Comparison of ENCODE assay signal across 8 cellular contexts in genomic region chr5:142600611-142601360, GRCh38.
A peak's percentile ranks its signal among the peaks of the same experiment; 100 is the strongest.
DNase-seq lines count a peak whose midpoint lies in the region; ATAC-seq and TF ChIP-seq lines count a peak whose summit lies in the region.

No MANE protein-coding gene starts in this region.

- no peaks in the 10 kb centered on the region for H3K36me3 Mint-ChIP-seq in Calu3 (ENCODE audit: insufficient read depth, unreplicated experiment)

- H3K27me3 ChIP-seq in prostate gland (replicated peaks; ENCODE audit: insufficient read depth), result no peaks in the 10 kb centered on the region

- no peaks in the 10 kb centered on the region for H3K9me3 ChIP-seq in prostate gland

- CTCF ChIA-PET in Calu3 (lab: Charles Lee), result no interaction called here

- BruUV-seq in Calu3 (replicated peaks; lab: Mats Ljungman, UMichigan), result no TSS peak

- no peaks in the 10 kb centered on the region for H3K4me1 ChIP-seq in prostate gland (replicated peaks)

- H3K36me3 ChIP-seq in prostate gland, result no peaks in the 10 kb centered on the region

- TF ChIP-seq CTCF in Calu3 (IDR thresholded peaks at IDR 0.05; ENCODE audit: unreplicated experiment) (no peak), prostate gland (IDR thresholded peaks at IDR 0.05) (no peak)

- H3K4me3 ChIP-seq in prostate gland, result no peak overlapping the region

- no peak for DNase-seq in Calu3
- DNase-seq in SHP77 treated with DMSO at 0.1 percent for 48 hours (lab: John Stamatoyannopoulos, UW), result peak; percentile 55
- DNase-seq in foreskin melanocyte, result peak; percentile 31
- peak; percentile 33 for DNase-seq in prostate gland (ENCODE audit: low spot score)
- no peak for DNase-seq in ACHN

- peak overlapping the region; percentile 37 for H3K27ac ChIP-seq in prostate gland

- H3K4me1 Mint-ChIP-seq in Calu3 (ENCODE audit: low read depth, unreplicated experiment), result peaks cover 44% of the 10 kb centered on the region

- 33% methylated on average over 20 of the region's 20 CpGs for WGBS in prostate gland

- no peaks in the 10 kb centered on the region for H3K27me3 Mint-ChIP-seq in Calu3 (ENCODE audit: unreplicated experiment)

- no peaks in the 10 kb centered on the region for H3K9me3 Mint-ChIP-seq in Calu3 (ENCODE audit: low read depth, unreplicated experiment)

- H3K27ac Mint-ChIP-seq in Calu3 (ENCODE audit: unreplicated experiment), result no peak overlapping the region

- peak overlapping the region; percentile 33 for H3K4me3 Mint-ChIP-seq in Calu3 (ENCODE audit: low read depth, unreplicated experiment)

- intact Hi-C loops in Calu3 (cut with micrococcal nuclease; ENCODE audit: unreplicated experiment), result no loop called here
- intact Hi-C loops in prostate gland (cut with DNase I), result no loop called here

- in situ Hi-C loops in ACHN (cut with HindIII; ENCODE audit: low pct_ligation_motif_present, low pct_unique_long_range_greater_than_20kb, low sequenced_read_pairs), result no loop called here

- ATAC-seq in GM18909 (IDR thresholded peaks at IDR 0.05; ENCODE audit: poor library complexity, unreplicated experiment), result no peak
- ATAC-seq in GM19463 (IDR thresholded peaks at IDR 0.05; ENCODE audit: unreplicated experiment), result no peak
- no peak for ATAC-seq in SK-N-SH treated with all-trans-retinoic acid at 6 μM for 48 hours

- no peak for TF ChIP-seq POLR2A in prostate gland (IDR thresholded peaks at IDR 0.05)

TF ChIP-seq in SK-N-SH treated with all-trans-retinoic acid at 6 μM for 48 hours, 23 proteins besides CTCF, POLR2A, EP300 and RAD21:
- no peak for TF ChIP-seq ARNTL (CRISPR knock-in tag; IDR thresholded peaks at IDR 0.05; ENCODE audit: borderline replicate concordance, low read depth)
- TF ChIP-seq BACH2 (CRISPR knock-in tag; IDR thresholded peaks at IDR 0.05; ENCODE audit: borderline replicate concordance), result no peak
- no peak for TF ChIP-seq ZC3H10 (CRISPR knock-in tag; IDR thresholded peaks at IDR 0.05)
- no peak for TF ChIP-seq TCF4 (CRISPR knock-in tag; IDR thresholded peaks at IDR 0.05; ENCODE audit: borderline replicate concordance)
- no peak for TF ChIP-seq GLIS3 (CRISPR knock-in tag; IDR thresholded peaks at IDR 0.05)
- no peak for TF ChIP-seq ZNF8 (CRISPR knock-in tag; IDR thresholded peaks at IDR 0.05)
- no peak for TF ChIP-seq TOX (CRISPR knock-in tag; IDR thresholded peaks at IDR 0.05; ENCODE audit: borderline replicate concordance)
- TF ChIP-seq ISL1 (CRISPR knock-in tag; IDR thresholded peaks at IDR 0.05), result no peak
- TF ChIP-seq CSRNP3 (CRISPR knock-in tag; IDR thresholded peaks at IDR 0.05), result no peak
- no peak for TF ChIP-seq ZNF565 (CRISPR knock-in tag; conservative IDR thresholded peaks at IDR 0.05; ENCODE audit: low read depth)
- TF ChIP-seq CSDC2 (CRISPR knock-in tag; IDR thresholded peaks at IDR 0.05), result no peak
- no peak for TF ChIP-seq POU6F1 (CRISPR knock-in tag; IDR thresholded peaks at IDR 0.05; ENCODE audit: borderline replicate concordance, low read depth)

Comparison
In these comparisons a context has a peak if more than half of its experiments do, and no peak if none do; other contexts are left out.
1. DNase-seq: peak in SHP77 treated with DMSO at 0.1 percent for 48 hours (single experiment), foreskin melanocyte (single experiment) and prostate gland (single experiment); none in Calu3 (single experiment) and ACHN (single experiment).